In genomic region chr2:74834806-74835755, GRCh38 we compare ENCODE assay signal across 8 cellular contexts. TPM values are rescaled to one million over a fixed set of nuclear protein-coding genes. Genes with fewer than 3 reads are reported as not detected.
DNase-seq lines count a peak whose midpoint lies in the region; ATAC-seq, FAIRE-seq and TF ChIP-seq lines count a peak whose summit lies in the region.

No MANE protein-coding gene starts in this region.

- peak overlapping the region; percentile 89 for H3K27ac Mint-ChIP-seq in T-helper 1 cell treated with Interleukin-12 subunit alpha and Interleukin-12 subunit beta and Interleukin-4 antibody, amounts not matched to agents 30 μg/mL and 1 μg/mL, for 36 hours
- peak overlapping the region; percentile 95 for H3K27ac Mint-ChIP-seq in astrocyte (ENCODE audit: unreplicated experiment)

- H3K79me2 ChIP-seq in Karpas-422 (ENCODE audit: low read length) (peaks cover 59% of the 10 kb centered on the region), astrocyte (ENCODE audit: insufficient read depth, low read length) (peaks cover 25% of the 10 kb centered on the region)

- H3K9me2 ChIP-seq in Karpas-422 (replicated peaks; ENCODE audit: insufficient read depth, low read length): no peaks in the 10 kb centered on the region

- H3K4me1 ChIP-seq in Karpas-422 (ENCODE audit: low read length): peaks cover 54% of the 10 kb centered on the region
- peaks cover 13% of the 10 kb centered on the region for H3K4me1 ChIP-seq in astrocyte (ENCODE audit: insufficient read depth, low read length)

- H3K9ac ChIP-seq in Karpas-422 (ENCODE audit: low read length) (peak overlapping the region; percentile 90), astrocyte (ENCODE audit: low read length) (peak overlapping the region; percentile 77)

- no peaks in the 10 kb centered on the region for H3K9me3 Mint-ChIP-seq in T-helper 1 cell treated with Interleukin-12 subunit alpha and Interleukin-12 subunit beta and Interleukin-4 antibody, amounts not matched to agents 30 μg/mL and 1 μg/mL, for 36 hours
- H3K9me3 Mint-ChIP-seq in astrocyte (ENCODE audit: unreplicated experiment): no peaks in the 10 kb centered on the region

- no peaks in the 10 kb centered on the region for H3K9me3 ChIP-seq in Karpas-422 (ENCODE audit: low read length)
- no peaks in the 10 kb centered on the region for H3K9me3 ChIP-seq in astrocyte (ENCODE audit: insufficient read depth, low read depth, low read length)

- no peak for TF ChIP-seq CTCF in astrocyte (IDR thresholded peaks at IDR 0.05; ENCODE audit: insufficient read depth, low read depth, low read length)

- H2AFZ ChIP-seq in Karpas-422 (ENCODE audit: low read length) (peak overlapping the region; percentile 78), astrocyte (ENCODE audit: low read depth, low read length) (peak overlapping the region; percentile 94)

- no peaks in the 10 kb centered on the region for H3K27me3 Mint-ChIP-seq in T-helper 1 cell treated with Interleukin-12 subunit alpha and Interleukin-12 subunit beta and Interleukin-4 antibody, amounts not matched to agents 30 μg/mL and 1 μg/mL, for 36 hours (ENCODE audit: low read depth)
- no peaks in the 10 kb centered on the region for H3K27me3 Mint-ChIP-seq in astrocyte (ENCODE audit: low read depth, unreplicated experiment)

- ATAC-seq in GM21825 (IDR thresholded peaks at IDR 0.05; ENCODE audit: unreplicated experiment): peak; percentile 48

- H3K4me2 ChIP-seq in Karpas-422 (ENCODE audit: low read depth, low read length, poor library complexity, severe bottlenecking) (peak overlapping the region; percentile 89), astrocyte (ENCODE audit: low read length) (peak overlapping the region; percentile 98)

- FAIRE-seq in astrocyte (lab: Jason Lieb, UNC): no peak

- DNase-seq in Karpas-422 (peak; percentile 95), astrocyte (ENCODE audit: low read depth) (no peak), iPS-NIHi7 (ENCODE audit: extremely low spot score) (peak; percentile 85), globus pallidus (ENCODE audit: low spot score) (no peak)
- peak; percentile 48 to 74 (median 68) for DNase-seq in stimulated activated CD4-positive, alpha-beta T cell treated with anti-CD3 and anti-CD28 coated beads, Interleukin-1b, Interleukin-23, amount 100 ng/mL, for 24 hours (ENCODE audit: low read depth in 4 of 4, low spot score in 1 of 4)

- peak overlapping the region; percentile 68 for H3K27ac ChIP-seq in Karpas-422 (ENCODE audit: low read length)
- peak overlapping the region; percentile 23 for H3K27ac ChIP-seq in astrocyte (ENCODE audit: low read depth, low read length)

- peaks cover 1% of the 10 kb centered on the region for H3K36me3 Mint-ChIP-seq in T-helper 1 cell treated with Interleukin-12 subunit alpha and Interleukin-12 subunit beta and Interleukin-4 antibody, amounts not matched to agents 30 μg/mL and 1 μg/mL, for 36 hours (ENCODE audit: low read depth)
- peaks cover 5% of the 10 kb centered on the region for H3K36me3 Mint-ChIP-seq in astrocyte (ENCODE audit: low read depth, unreplicated experiment)

- peaks cover 50% of the 10 kb centered on the region for H3K4me1 Mint-ChIP-seq in T-helper 1 cell treated with Interleukin-12 subunit alpha and Interleukin-12 subunit beta and Interleukin-4 antibody, amounts not matched to agents 30 μg/mL and 1 μg/mL, for 36 hours (ENCODE audit: low read depth)
- peaks cover 22% of the 10 kb centered on the region for H3K4me1 Mint-ChIP-seq in astrocyte (ENCODE audit: low read depth, unreplicated experiment)

- peak overlapping the region; percentile 94 for H3K4me3 Mint-ChIP-seq in T-helper 1 cell treated with Interleukin-12 subunit alpha and Interleukin-12 subunit beta and Interleukin-4 antibody, amounts not matched to agents 30 μg/mL and 1 μg/mL, for 36 hours
- peak overlapping the region; percentile 98 for H3K4me3 Mint-ChIP-seq in astrocyte (ENCODE audit: unreplicated experiment)

- H3K27me3 ChIP-seq in Karpas-422 (ENCODE audit: low read length): no peaks in the 10 kb centered on the region
- no peaks in the 10 kb centered on the region for H3K27me3 ChIP-seq in astrocyte (ENCODE audit: insufficient read depth, low read length)

- H3K36me3 ChIP-seq in Karpas-422 (ENCODE audit: insufficient read depth, low read length) (peaks cover 13% of the 10 kb centered on the region), astrocyte (ENCODE audit: insufficient read depth, low read length) (no peaks in the 10 kb centered on the region)

- H4K20me1 ChIP-seq in Karpas-422 (ENCODE audit: insufficient read depth, low read depth, low read length) (peaks cover 37% of the 10 kb centered on the region), astrocyte (ENCODE audit: insufficient read depth, low read length) (peaks cover 14% of the 10 kb centered on the region)

- H3K4me3 ChIP-seq in GM08714 (ENCODE audit: low read length) (peak overlapping the region; percentile 85), Karpas-422 (ENCODE audit: low read length) (peak overlapping the region; percentile 88), astrocyte (ENCODE audit: insufficient read depth, low read depth, low read length) (peak overlapping the region; percentile 79)

RNA-seq across cellular contexts. Expression of gene HK2, which starts 1.2 kb away (rescaled TPM):
- total RNA-seq in Karpas-422 (2014; rRNA removed; shearing (Covaris generic); ENCODE audit: low replicate concordance): 80.7 and 111 TPM in 2 replicates
- total RNA-seq in astrocyte: 46.2 and 46.7 TPM in 2 replicates

Comparison
In these comparisons a context has a peak if more than half of its experiments do, and no peak if none do; other contexts are left out.
1. DNase-seq: peak in Karpas-422 (single experiment), iPS-NIHi7 (single experiment) and stimulated activated CD4-positive, alpha-beta T cell treated with anti-CD3 and anti-CD28 coated beads, Interleukin-1b, Interleukin-23, amount 100 ng/mL, for 24 hours (4 of 4); none in astrocyte (single experiment) and globus pallidus (single experiment).
2. Peak in every context shown above with its lines, with median percentiles within 50 percentile points of each other: H3K4me3 ChIP-seq.